1 cellular context compared by ENCODE assay signal in the genomic region with DNA sequence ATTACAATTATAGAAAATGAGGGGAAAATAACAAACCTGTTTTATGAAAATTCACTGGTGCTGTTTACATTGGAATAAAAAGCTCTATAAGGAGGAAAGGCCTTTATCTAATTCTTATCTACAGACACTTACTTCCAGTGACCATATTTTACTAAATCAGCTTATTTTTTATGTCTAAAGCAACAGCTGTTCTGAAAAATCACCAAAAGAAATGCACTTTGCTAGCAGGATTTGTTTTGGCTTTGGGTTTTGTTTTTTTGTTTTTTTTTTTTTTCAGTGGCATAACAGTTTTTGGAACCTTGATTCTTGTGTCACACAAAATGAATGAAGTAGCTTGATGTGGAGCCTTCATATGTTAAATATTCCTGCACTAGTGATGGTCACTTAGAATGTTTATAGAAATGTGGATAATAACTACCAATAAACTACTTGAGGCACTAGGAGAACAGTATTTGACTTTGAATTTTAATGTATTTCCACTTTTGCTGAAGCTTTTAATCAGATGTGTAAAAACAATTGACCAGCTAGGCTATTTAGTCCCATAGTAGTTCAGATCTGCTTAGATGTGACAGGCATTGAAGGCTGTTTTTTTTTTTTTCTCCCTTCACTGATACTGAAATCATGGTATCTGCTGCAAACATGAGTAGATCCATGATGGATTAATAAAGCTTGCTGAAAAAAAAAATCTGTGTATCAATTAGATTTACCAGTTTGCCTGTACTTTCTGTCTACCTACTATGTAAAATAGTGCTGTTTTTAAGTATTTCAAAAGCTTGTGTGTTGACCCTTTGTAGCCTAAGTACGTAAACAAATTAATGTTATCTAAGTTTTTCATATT.
TF ChIP-seq lines count a peak whose summit lies in the region.

No MANE protein-coding gene starts in this region.

TF ChIP-seq in endothelial cell of umbilical vein, 7 proteins besides CTCF, POLR2A, EP300 and RAD21:
- TF ChIP-seq MYC (IDR thresholded peaks at IDR 0.05; ENCODE audit: low read depth, low read length), result no peak
- TF ChIP-seq, protein P1, sequence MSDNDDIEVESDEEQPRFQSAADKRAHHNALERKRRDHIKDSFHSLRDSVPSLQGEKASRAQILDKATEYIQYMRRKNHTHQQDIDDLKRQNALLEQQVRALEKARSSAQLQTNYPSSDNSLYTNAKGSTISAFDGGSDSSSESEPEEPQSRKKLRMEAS (IDR thresholded peaks at IDR 0.05; ENCODE audit: insufficient read depth, insufficient read length), result no peak
